In the genomic region with DNA sequence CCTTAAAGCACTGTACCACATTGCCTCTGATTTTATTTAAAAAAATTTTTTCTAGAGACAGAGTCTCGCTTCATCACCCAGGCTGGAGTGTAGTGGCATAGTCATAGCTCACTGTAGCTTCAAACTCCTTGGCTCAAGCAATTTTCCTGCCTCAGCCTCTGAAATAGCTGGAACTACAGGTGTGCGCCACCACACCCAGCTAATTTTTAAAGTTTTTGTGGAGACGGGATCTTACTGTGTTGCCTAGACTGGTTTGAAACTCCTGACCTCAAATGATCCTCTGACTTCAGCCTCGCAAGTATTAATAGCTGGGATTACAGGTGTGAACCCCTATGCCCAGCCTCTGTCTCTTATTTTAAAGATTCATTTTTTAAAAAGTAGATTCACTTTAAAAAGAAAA, we compare ENCODE assay signal across 20 cellular contexts.
DNase-seq lines count a peak whose midpoint lies in the region; ATAC-seq lines count a peak whose summit lies in the region.
"Had no signal": no experiment of that assay in that cellular context is flagged by ENCODE, and none has a peak within 500 bp of the region (broad histone marks: within the 10 kb centered on the region; RNA-seq: fewer than 3 reads in every experiment).

No MANE protein-coding gene starts in this region.

- H3K4me3 Mint-ChIP-seq in T-helper 1 cell treated with Interleukin-12 subunit alpha and Interleukin-12 subunit beta and Interleukin-4 antibody, amounts not matched to agents 30 μg/mL and 1 μg/mL, for 36 hours, result no peak overlapping the region
- no peak overlapping the region for H3K4me3 Mint-ChIP-seq in stimulated activated naive CD8-positive, alpha-beta T cell treated with anti-CD3 and anti-CD28 coated beads, Interleukin-15, Interleukin-2, amounts not matched to agents 100 ng/mL and 50 ng/mL, for 24 hours
- H3K4me3 Mint-ChIP-seq in central memory CD8-positive, alpha-beta T cell, result peak overlapping the region; percentile 71
- peak overlapping the region in 1 of 2 donors; percentile 92 for H3K4me3 Mint-ChIP-seq in stimulated activated naive CD8-positive, alpha-beta T cell treated with anti-CD3 and anti-CD28 coated beads, Interleukin-15, amount 100 ng/mL, for 72 hours

- ATAC-seq in stimulated activated naive CD8-positive, alpha-beta T cell treated with anti-CD3 and anti-CD28 coated beads, Interleukin-15, Interleukin-2, amounts not matched to agents 100 U/mL and 50 U/mL, for 24 hours, result no peak
- ATAC-seq in central memory CD8-positive, alpha-beta T cell (replicated peaks; ENCODE audit: extremely low read depth, poor library complexity, severe bottlenecking), result no peak
- ATAC-seq in stimulated activated naive CD8-positive, alpha-beta T cell treated with anti-CD3 and anti-CD28 coated beads, Interleukin-15, amount 100 ng/mL, for 72 hours, result no peak

- DNase-seq in T-helper 1 cell, result no peak
- DNase-seq in stimulated activated naive CD8-positive, alpha-beta T cell treated with anti-CD3 and anti-CD28 coated beads, Interleukin-15, Interleukin-2, amounts not matched to agents 100 U/mL and 50 U/mL, for 24 hours, result no peak
- no peak for DNase-seq in central memory CD8-positive, alpha-beta T cell (ENCODE audit: low spot score in 2 of 2)
- DNase-seq in stimulated activated naive CD8-positive, alpha-beta T cell treated with anti-CD3 and anti-CD28 coated beads, Interleukin-15, amount 100 ng/mL, for 72 hours, result no peak
- DNase-seq in stimulated activated CD4-positive, alpha-beta T cell treated with anti-CD3 and anti-CD28 coated beads, Interleukin-4, amount 100 ng/mL, for 24 hours, result no peak
- DNase-seq in NCI-H1694 treated with DMSO at 0.1 percent for 48 hours (lab: John Stamatoyannopoulos, UW), result no peak
- DNase-seq: amniotic stem cell; COR-L47; DMS79; Karpas-422; kidney; NCI-H2029 treated with DMSO at 0.1 percent for 48 hours; NCI-H345; NCI-H82; SHP77; stimulated activated CD4-positive, alpha-beta T cell treated with anti-CD3 and anti-CD28 coated beads, Interleukin-4, amount 100 ng/mL, for 4 hours; upper lobe of left lung had no signal

- H3K9me3 Mint-ChIP-seq in T-helper 1 cell treated with Interleukin-12 subunit alpha and Interleukin-12 subunit beta and Interleukin-4 antibody, amounts not matched to agents 30 μg/mL and 1 μg/mL, for 36 hours, result no peaks in the 10 kb centered on the region
- H3K9me3 Mint-ChIP-seq in stimulated activated naive CD8-positive, alpha-beta T cell treated with anti-CD3 and anti-CD28 coated beads, Interleukin-15, Interleukin-2, amounts not matched to agents 100 ng/mL and 50 ng/mL, for 24 hours, result no peaks in the 10 kb centered on the region
- no peaks in the 10 kb centered on the region for H3K9me3 Mint-ChIP-seq in central memory CD8-positive, alpha-beta T cell
- no peaks in the 10 kb centered on the region for H3K9me3 Mint-ChIP-seq in stimulated activated naive CD8-positive, alpha-beta T cell treated with anti-CD3 and anti-CD28 coated beads, Interleukin-15, amount 100 ng/mL, for 72 hours
- H3K9me3 Mint-ChIP-seq: activated T-helper 1 cell treated with anti-CD3 and anti-CD28 coated beads, Interleukin-12 subunit alpha, Interleukin-12 subunit beta, Interleukin-2, Interleukin-4 antibody, amounts not matched to agents 30 ng/mL and 10 ng/mL and 1 ng/mL, durations not matched to agents 14 hours and 24 hours and 36 hours had no signal

- peak overlapping the region; percentile 29 for H3K27ac Mint-ChIP-seq in T-helper 1 cell treated with Interleukin-12 subunit alpha and Interleukin-12 subunit beta and Interleukin-4 antibody, amounts not matched to agents 30 μg/mL and 1 μg/mL, for 36 hours
- peak overlapping the region; percentile 68 for H3K27ac Mint-ChIP-seq in stimulated activated naive CD8-positive, alpha-beta T cell treated with anti-CD3 and anti-CD28 coated beads, Interleukin-15, Interleukin-2, amounts not matched to agents 100 ng/mL and 50 ng/mL, for 24 hours
- H3K27ac Mint-ChIP-seq in central memory CD8-positive, alpha-beta T cell (ENCODE audit: low read depth), result peak overlapping the region; percentile 41
- H3K27ac Mint-ChIP-seq in stimulated activated naive CD8-positive, alpha-beta T cell treated with anti-CD3 and anti-CD28 coated beads, Interleukin-15, amount 100 ng/mL, for 72 hours, result peak overlapping the region; percentile 57 to 98

- no peaks in the 10 kb centered on the region for H3K27me3 Mint-ChIP-seq in T-helper 1 cell treated with Interleukin-12 subunit alpha and Interleukin-12 subunit beta and Interleukin-4 antibody, amounts not matched to agents 30 μg/mL and 1 μg/mL, for 36 hours (ENCODE audit: low read depth)
- H3K27me3 Mint-ChIP-seq in stimulated activated naive CD8-positive, alpha-beta T cell treated with anti-CD3 and anti-CD28 coated beads, Interleukin-15, Interleukin-2, amounts not matched to agents 100 ng/mL and 50 ng/mL, for 24 hours, result no peaks in the 10 kb centered on the region
- H3K27me3 Mint-ChIP-seq in central memory CD8-positive, alpha-beta T cell, result no peaks in the 10 kb centered on the region
- no peaks in the 10 kb centered on the region for H3K27me3 Mint-ChIP-seq in stimulated activated naive CD8-positive, alpha-beta T cell treated with anti-CD3 and anti-CD28 coated beads, Interleukin-15, amount 100 ng/mL, for 72 hours

- H3K4me1 Mint-ChIP-seq in T-helper 1 cell treated with Interleukin-12 subunit alpha and Interleukin-12 subunit beta and Interleukin-4 antibody, amounts not matched to agents 30 μg/mL and 1 μg/mL, for 36 hours (ENCODE audit: low read depth), result peaks cover 54% of the 10 kb centered on the region
- H3K4me1 Mint-ChIP-seq in stimulated activated naive CD8-positive, alpha-beta T cell treated with anti-CD3 and anti-CD28 coated beads, Interleukin-15, Interleukin-2, amounts not matched to agents 100 ng/mL and 50 ng/mL, for 24 hours (ENCODE audit: low read depth), result peaks cover 87% of the 10 kb centered on the region
- H3K4me1 Mint-ChIP-seq in central memory CD8-positive, alpha-beta T cell, result peaks cover 67% of the 10 kb centered on the region
- H3K4me1 Mint-ChIP-seq in stimulated activated naive CD8-positive, alpha-beta T cell treated with anti-CD3 and anti-CD28 coated beads, Interleukin-15, amount 100 ng/mL, for 72 hours, result peaks cover 75% of the 10 kb centered on the region

- H3K36me3 Mint-ChIP-seq in T-helper 1 cell treated with Interleukin-12 subunit alpha and Interleukin-12 subunit beta and Interleukin-4 antibody, amounts not matched to agents 30 μg/mL and 1 μg/mL, for 36 hours (ENCODE audit: low read depth), result peaks cover 32% of the 10 kb centered on the region
- H3K36me3 Mint-ChIP-seq in stimulated activated naive CD8-positive, alpha-beta T cell treated with anti-CD3 and anti-CD28 coated beads, Interleukin-15, Interleukin-2, amounts not matched to agents 100 ng/mL and 50 ng/mL, for 24 hours (ENCODE audit: low read depth), result peaks cover 23% of the 10 kb centered on the region
- peaks cover 8% of the 10 kb centered on the region for H3K36me3 Mint-ChIP-seq in central memory CD8-positive, alpha-beta T cell (ENCODE audit: insufficient read depth)
